2 cellular contexts compared by ENCODE assay signal in genomic region chr13:37769078-37769477, GRCh38.
TF ChIP-seq lines count a peak whose summit lies in the region.

No MANE protein-coding gene starts in this region.

TF ChIP-seq in SK-N-SH, 30 proteins besides CTCF, POLR2A, EP300 and RAD21 (continued from another document):
- TF ChIP-seq REST (IDR thresholded peaks at IDR 0.05; ENCODE audit: low read depth, low read length), result no peak

TF ChIP-seq in SK-N-SH treated with all-trans-retinoic acid at 6 μM for 48 hours, 23 proteins besides CTCF, POLR2A, EP300 and RAD21 (continued from another document):
- TF ChIP-seq, protein P1, sequence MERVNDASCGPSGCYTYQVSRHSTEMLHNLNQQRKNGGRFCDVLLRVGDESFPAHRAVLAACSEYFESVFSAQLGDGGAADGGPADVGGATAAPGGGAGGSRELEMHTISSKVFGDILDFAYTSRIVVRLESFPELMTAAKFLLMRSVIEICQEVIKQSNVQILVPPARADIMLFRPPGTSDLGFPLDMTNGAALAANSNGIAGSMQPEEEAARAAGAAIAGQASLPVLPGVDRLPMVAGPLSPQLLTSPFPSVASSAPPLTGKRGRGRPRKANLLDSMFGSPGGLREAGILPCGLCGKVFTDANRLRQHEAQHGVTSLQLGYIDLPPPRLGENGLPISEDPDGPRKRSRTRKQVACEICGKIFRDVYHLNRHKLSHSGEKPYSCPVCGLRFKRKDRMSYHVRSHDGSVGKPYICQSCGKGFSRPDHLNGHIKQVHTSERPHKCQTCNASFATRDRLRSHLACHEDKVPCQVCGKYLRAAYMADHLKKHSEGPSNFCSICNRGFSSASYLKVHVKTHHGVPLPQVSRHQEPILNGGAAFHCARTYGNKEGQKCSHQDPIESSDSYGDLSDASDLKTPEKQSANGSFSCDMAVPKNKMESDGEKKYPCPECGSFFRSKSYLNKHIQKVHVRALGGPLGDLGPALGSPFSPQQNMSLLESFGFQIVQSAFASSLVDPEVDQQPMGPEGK (CRISPR knock-in tag; IDR thresholded peaks at IDR 0.05; ENCODE audit: borderline replicate concordance), result no peak
- TF ChIP-seq, protein P2, sequence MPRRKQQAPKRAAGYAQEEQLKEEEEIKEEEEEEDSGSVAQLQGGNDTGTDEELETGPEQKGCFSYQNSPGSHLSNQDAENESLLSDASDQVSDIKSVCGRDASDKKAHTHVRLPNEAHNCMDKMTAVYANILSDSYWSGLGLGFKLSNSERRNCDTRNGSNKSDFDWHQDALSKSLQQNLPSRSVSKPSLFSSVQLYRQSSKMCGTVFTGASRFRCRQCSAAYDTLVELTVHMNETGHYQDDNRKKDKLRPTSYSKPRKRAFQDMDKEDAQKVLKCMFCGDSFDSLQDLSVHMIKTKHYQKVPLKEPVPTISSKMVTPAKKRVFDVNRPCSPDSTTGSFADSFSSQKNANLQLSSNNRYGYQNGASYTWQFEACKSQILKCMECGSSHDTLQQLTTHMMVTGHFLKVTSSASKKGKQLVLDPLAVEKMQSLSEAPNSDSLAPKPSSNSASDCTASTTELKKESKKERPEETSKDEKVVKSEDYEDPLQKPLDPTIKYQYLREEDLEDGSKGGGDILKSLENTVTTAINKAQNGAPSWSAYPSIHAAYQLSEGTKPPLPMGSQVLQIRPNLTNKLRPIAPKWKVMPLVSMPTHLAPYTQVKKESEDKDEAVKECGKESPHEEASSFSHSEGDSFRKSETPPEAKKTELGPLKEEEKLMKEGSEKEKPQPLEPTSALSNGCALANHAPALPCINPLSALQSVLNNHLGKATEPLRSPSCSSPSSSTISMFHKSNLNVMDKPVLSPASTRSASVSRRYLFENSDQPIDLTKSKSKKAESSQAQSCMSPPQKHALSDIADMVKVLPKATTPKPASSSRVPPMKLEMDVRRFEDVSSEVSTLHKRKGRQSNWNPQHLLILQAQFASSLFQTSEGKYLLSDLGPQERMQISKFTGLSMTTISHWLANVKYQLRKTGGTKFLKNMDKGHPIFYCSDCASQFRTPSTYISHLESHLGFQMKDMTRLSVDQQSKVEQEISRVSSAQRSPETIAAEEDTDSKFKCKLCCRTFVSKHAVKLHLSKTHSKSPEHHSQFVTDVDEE (CRISPR knock-in tag; IDR thresholded peaks at IDR 0.05), result no peak
